17 cellular contexts compared by ENCODE assay signal in genomic region chr4:184286346-184286745, GRCh38.
DNase-seq lines count a peak whose midpoint lies in the region; ATAC-seq and TF ChIP-seq lines count a peak whose summit lies in the region.
"Had no signal": no experiment of that assay in that cellular context is flagged by ENCODE, and none has a peak within 500 bp of the region (broad histone marks: within the 10 kb centered on the region; RNA-seq: fewer than 3 reads in every experiment).

No MANE protein-coding gene starts in this region.

- H3K79me2 ChIP-seq in Karpas-422 (ENCODE audit: low read length): no peaks in the 10 kb centered on the region

- H3K9me3 ChIP-seq in Karpas-422 (ENCODE audit: low read length) (no peaks in the 10 kb centered on the region), colonic mucosa (no peaks in the 10 kb centered on the region)

- no peak for TF ChIP-seq CTCF in cardiac fibroblast (IDR thresholded peaks at IDR 0.05; ENCODE audit: low read depth, low read length)
- TF ChIP-seq CTCF in colonic mucosa (IDR thresholded peaks at IDR 0.05): no peak

- H3K36me3 ChIP-seq in Karpas-422 (ENCODE audit: insufficient read depth, low read length) (no peaks in the 10 kb centered on the region), colonic mucosa (no peaks in the 10 kb centered on the region)

- no peak overlapping the region for H3K4me2 ChIP-seq in Karpas-422 (ENCODE audit: low read depth, low read length, poor library complexity, severe bottlenecking)

- H3K27me3 ChIP-seq in Karpas-422 (ENCODE audit: low read length): no peaks in the 10 kb centered on the region
- H3K27me3 ChIP-seq in colonic mucosa: no peaks in the 10 kb centered on the region

- H3K9ac ChIP-seq in Karpas-422 (ENCODE audit: low read length): no peak overlapping the region
- no peak overlapping the region for H3K9ac ChIP-seq in colonic mucosa (ENCODE audit: low read depth in 2 of 2, low read length in 2 of 2)

- no peaks in the 10 kb centered on the region for H3K9me2 ChIP-seq in Karpas-422 (replicated peaks; ENCODE audit: insufficient read depth, low read length)

- H3K27ac ChIP-seq in Karpas-422 (ENCODE audit: low read length) (peak overlapping the region; percentile 90), colonic mucosa (no peak overlapping the region)

- peaks cover 75% of the 10 kb centered on the region for H3K4me1 ChIP-seq in Karpas-422 (ENCODE audit: low read length)
- H3K4me1 ChIP-seq in colonic mucosa: peaks cover 15% of the 10 kb centered on the region

- ATAC-seq in sciatic nerve (peak; percentile 45), HG02610 (IDR thresholded peaks at IDR 0.05; ENCODE audit: unreplicated experiment) (no peak)

- H4K20me1 ChIP-seq in Karpas-422 (ENCODE audit: insufficient read depth, low read depth, low read length): no peaks in the 10 kb centered on the region

- no peak overlapping the region for H3K4me3 ChIP-seq in Karpas-422 (ENCODE audit: low read length)
- no peak overlapping the region for H3K4me3 ChIP-seq in cardiac fibroblast (replicated peaks in 1 of 2; ENCODE audit: low read depth in 2 of 2, low read length in 2 of 2)
- H3K4me3 ChIP-seq in colonic mucosa: no peak overlapping the region

- intact Hi-C loops in sciatic nerve (cut with DNase I): no loop called here
- intact Hi-C loops in colonic mucosa (cut with DNase I): loop anchor here (5.0 to 10.0 kb wide), 2 partner anchors 108 to 251 kb away; no protein-coding TSS in a partner anchor

- H2AFZ ChIP-seq in Karpas-422 (ENCODE audit: low read length): no peak overlapping the region

- peak; percentile 31 for DNase-seq in GM03348 (ENCODE audit: low spot score)
- no peak for DNase-seq in Karpas-422
- peak; percentile 51 to 67 for DNase-seq in cardiac fibroblast (ENCODE audit: low read depth in 2 of 2)
- no peak for DNase-seq in sciatic nerve (ENCODE audit: low spot score)
- no peak for DNase-seq in colonic mucosa
- no peak for DNase-seq in NCI-H82 (lab: John Stamatoyannopoulos, UW)
- DNase-seq in stimulated activated CD4-positive, alpha-beta T cell treated with anti-CD3 and anti-CD28 coated beads, Interleukin-2, amount 100 ng/mL, for 48 hours: no peak
- DNase-seq: COR-L47, DMS153, H9, NCI-H1417 treated with DMSO at 0.1 percent for 48 hours, NCI-H2029, NCI-H2171 treated with DMSO at 0.1 percent for 48 hours, NCI-H446 treated with DMSO at 0.1 percent for 48 hours, NCI-H774, Right ventricle myocardium superior had no signal

Comparison
In these comparisons a context has a peak if more than half of its experiments do, and no peak if none do; other contexts are left out.
1. DNase-seq: peak in GM03348 (single experiment) and cardiac fibroblast (2 of 2); none in Karpas-422 (single experiment), sciatic nerve (single experiment), colonic mucosa (single experiment), NCI-H82 (single experiment) and stimulated activated CD4-positive, alpha-beta T cell treated with anti-CD3 and anti-CD28 coated beads, Interleukin-2, amount 100 ng/mL, for 48 hours (0 of 2).